Comparison of ENCODE assay signal across 11 cellular contexts in the genomic region with DNA sequence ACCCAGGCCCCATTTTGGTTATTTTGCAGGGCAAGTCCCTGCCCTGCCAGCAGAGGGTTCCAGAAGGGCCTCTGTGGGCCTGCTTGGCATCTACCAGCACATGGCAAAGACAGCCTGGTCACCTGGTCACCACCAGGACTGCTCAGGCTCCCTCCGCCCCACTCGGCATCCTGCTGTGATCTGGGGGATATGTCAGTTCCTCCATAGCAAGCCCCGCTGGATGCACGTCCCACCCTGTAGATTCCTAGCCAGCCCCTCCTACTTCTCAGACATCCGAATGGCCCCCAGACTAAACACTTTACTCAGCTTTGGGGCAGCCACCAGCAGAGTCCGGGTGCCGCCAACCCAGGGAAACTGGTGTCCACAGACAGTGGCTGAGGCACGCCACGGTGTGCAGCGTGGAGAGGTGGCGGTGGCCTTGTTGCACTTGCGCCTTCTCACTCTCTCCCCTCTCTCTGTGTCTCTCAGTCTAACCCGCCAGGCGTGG. TPM values are rescaled to one million over a fixed set of nuclear protein-coding genes. Genes with fewer than 3 reads are reported as not detected.
DNase-seq lines count a peak whose midpoint lies in the region; ATAC-seq lines count a peak whose summit lies in the region.
"Had no signal": no experiment of that assay in that cellular context is flagged by ENCODE, and none has a peak within 500 bp of the region (broad histone marks: within the 10 kb centered on the region; RNA-seq: fewer than 3 reads in every experiment).

No MANE protein-coding gene starts in this region.

- peak overlapping the region; percentile 72 to 90 (median 83); a peak in 21 of 22 replicates for H3K27ac ChIP-seq in BLaER1 treated with 17β-estradiol and CSF1 and Interleukin-3, amounts not matched to agents 10 nM and 100 nM
- no peak overlapping the region for H3K27ac ChIP-seq in right cardiac atrium (ENCODE audit: low read length)

- peak overlapping the region; percentile 88 to 96 (median 95) for H3K4me3 Mint-ChIP-seq in immature natural killer cell

- H3K36me3 Mint-ChIP-seq in immature natural killer cell = peaks cover 0 to 23% (median 4%) of the 10 kb centered on the region in 3 donors

- H3K27me3 Mint-ChIP-seq in immature natural killer cell (ENCODE audit: low read depth in 3 of 3) = peaks cover 6 to 18% (median 10%) of the 10 kb centered on the region in 3 donors

- H3K36me3 ChIP-seq in BLaER1 treated with 17β-estradiol and CSF1 and Interleukin-3, amounts not matched to agents 10 nM and 100 nM = peaks cover 57 to 84% (median 70%) of the 10 kb centered on the region in 11 experiments

- no peaks in the 10 kb centered on the region for H3K27me3 ChIP-seq in BLaER1 treated with 17β-estradiol and CSF1 and Interleukin-3, amounts not matched to agents 10 nM and 100 nM
- H3K27me3 ChIP-seq in right cardiac atrium (ENCODE audit: control insufficient read depth, insufficient read depth) = no peaks in the 10 kb centered on the region

- H4K20me1 ChIP-seq in BLaER1 treated with 17β-estradiol and CSF1 and Interleukin-3, amounts not matched to agents 10 nM and 100 nM = peaks cover 0 to 3% (median 0%) of the 10 kb centered on the region in 11 experiments; a peak in 2 of 22 replicates

- WGBS in right cardiac atrium = 78% methylated on average over 14 of the region's 14 CpGs

- peak overlapping the region; percentile 63 to 82 (median 77) for H3K9ac ChIP-seq in BLaER1 treated with 17β-estradiol and CSF1 and Interleukin-3, amounts not matched to agents 10 nM and 100 nM

- no peaks in the 10 kb centered on the region for H3K9me3 Mint-ChIP-seq in immature natural killer cell

- ATAC-seq in HG02610 (IDR thresholded peaks at IDR 0.05; ENCODE audit: unreplicated experiment) = peak; percentile 15
- ATAC-seq in GM19463 (IDR thresholded peaks at IDR 0.05; ENCODE audit: unreplicated experiment) = no peak
- no peak for ATAC-seq in right cardiac atrium
- ATAC-seq: HCT116 had no signal

- peak overlapping the region; percentile 85 to 99 (median 96) for H3K4me2 ChIP-seq in BLaER1 treated with 17β-estradiol and CSF1 and Interleukin-3, amounts not matched to agents 10 nM and 100 nM

- peak overlapping the region; percentile 96 to 99 (median 96) for H3K27ac Mint-ChIP-seq in immature natural killer cell

- DNase-seq in activated CD8-positive, alpha-beta memory T cell treated with anti-CD3 and anti-CD28 coated beads for 48 hours (ENCODE audit: low read depth in 2 of 3, low spot score in 2 of 3) = peak in 2 of 3 experiments; percentile 14 to 29
- DNase-seq in immature natural killer cell (peak; percentile 43 to 62 (median 59)), NCI-H526 treated with DMSO at 0.1 percent for 48 hours (lab: John Stamatoyannopoulos, UW) (no peak), right cardiac atrium (no peak), Ammon's horn (ENCODE audit: low spot score) (no peak)
- DNase-seq: foreskin melanocyte, NCI-H510A had no signal

- intact Hi-C loops in right cardiac atrium (cut with DNase I) = no loop called here

- H3K9me3 ChIP-seq in BLaER1 treated with 17β-estradiol and CSF1 and Interleukin-3, amounts not matched to agents 10 nM and 100 nM (replicated peaks in 1 of 11) = no peaks in the 10 kb centered on the region
- no peaks in the 10 kb centered on the region for H3K9me3 ChIP-seq in right cardiac atrium (ENCODE audit: control insufficient read depth, low read length)

- H3K4me1 Mint-ChIP-seq in immature natural killer cell = peaks cover 33 to 37% of the 10 kb centered on the region in 2 donors

- peak overlapping the region; percentile 31 to 58 (median 44); a peak in 19 of 20 replicates for H3K4me3 ChIP-seq in BLaER1 treated with 17β-estradiol and CSF1 and Interleukin-3, amounts not matched to agents 10 nM and 100 nM
- no peak overlapping the region for H3K4me3 ChIP-seq in right cardiac atrium (ENCODE audit: low read length)

- peaks cover 39 to 50% (median 47%) of the 10 kb centered on the region in 10 experiments for H3K4me1 ChIP-seq in BLaER1 treated with 17β-estradiol and CSF1 and Interleukin-3, amounts not matched to agents 10 nM and 100 nM
- H3K4me1 ChIP-seq in right cardiac atrium (ENCODE audit: control insufficient read depth, insufficient read depth, low read length) = no peaks in the 10 kb centered on the region

RNA-seq across cellular contexts. Expression of a gene that starts 31.8 kb away (rescaled TPM):
- polyA plus RNA-seq in immature natural killer cell (10 to 100 TPM; 35.4 to 42.0 (median 38.8) TPM), right cardiac atrium (49.7 TPM)
- 10 to 100 TPM; 19.6 to 29.1 (median 27.7) TPM for total RNA-seq in right cardiac atrium

RNA-seq across cellular contexts. Expression of a gene that starts 42.7 kb away (rescaled TPM):
- polyA plus RNA-seq in immature natural killer cell (10 to 100 TPM; 31.4 to 51.3 (median 42.3) TPM), right cardiac atrium (37.5 TPM)
- total RNA-seq in right cardiac atrium = 10 to 100 TPM; 16.5 to 27.8 (median 22.6) TPM

Comparison
In these comparisons a context has a peak if more than half of its experiments do, and no peak if none do; other contexts are left out.
1. DNase-seq: peak in activated CD8-positive, alpha-beta memory T cell treated with anti-CD3 and anti-CD28 coated beads for 48 hours (2 of 3) and immature natural killer cell (3 of 3); none in NCI-H526 treated with DMSO at 0.1 percent for 48 hours (single experiment), right cardiac atrium (0 of 3) and Ammon's horn (single experiment).